1 cellular context compared by ENCODE assay signal in the genomic region with DNA sequence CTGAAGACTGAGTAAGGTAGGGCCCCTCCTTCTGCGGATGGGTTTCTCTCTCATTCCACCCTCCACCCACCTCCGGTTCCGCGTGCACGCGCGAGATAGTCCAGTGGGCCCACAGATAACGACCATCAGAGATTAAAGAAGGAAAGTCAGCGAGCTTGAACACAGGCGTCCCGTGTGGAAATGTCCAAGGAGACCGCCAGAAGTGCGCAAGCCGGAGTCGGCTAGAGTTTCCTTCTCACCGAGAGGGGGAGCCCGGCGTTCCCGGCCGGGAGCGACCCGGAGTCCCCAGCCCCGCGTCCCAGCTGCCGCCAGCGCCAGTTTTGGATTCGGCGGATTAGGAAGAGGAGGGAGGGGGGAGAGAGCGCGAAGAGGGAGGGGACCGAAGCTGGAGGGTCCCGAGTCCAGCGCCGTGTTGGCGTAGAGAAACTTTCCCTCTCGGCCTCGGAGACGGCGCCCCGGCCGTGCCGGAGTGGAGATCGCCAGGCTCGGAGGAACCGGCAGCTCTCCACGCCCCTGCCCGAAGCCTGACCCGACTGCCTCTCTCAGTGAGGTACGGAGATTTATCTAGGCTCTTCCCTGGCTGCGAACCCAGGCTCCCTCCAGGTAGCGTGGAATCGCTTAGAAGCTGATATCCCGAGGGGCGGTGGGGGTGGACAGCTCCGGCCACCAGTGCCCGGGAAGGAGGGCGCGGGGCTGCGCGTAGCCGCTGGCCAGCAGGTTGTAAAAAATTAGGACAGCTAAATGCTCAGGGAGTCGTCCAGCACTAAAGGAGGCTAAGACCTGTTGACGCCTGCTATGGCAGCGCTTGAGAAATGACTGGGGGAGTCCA.
TF ChIP-seq lines count a peak whose summit lies in the region.

A gene with protein sequence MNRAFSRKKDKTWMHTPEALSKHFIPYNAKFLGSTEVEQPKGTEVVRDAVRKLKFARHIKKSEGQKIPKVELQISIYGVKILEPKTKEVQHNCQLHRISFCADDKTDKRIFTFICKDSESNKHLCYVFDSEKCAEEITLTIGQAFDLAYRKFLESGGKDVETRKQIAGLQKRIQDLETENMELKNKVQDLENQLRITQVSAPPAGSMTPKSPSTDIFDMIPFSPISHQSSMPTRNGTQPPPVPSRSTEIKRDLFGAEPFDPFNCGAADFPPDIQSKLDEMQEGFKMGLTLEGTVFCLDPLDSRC (plus strand): TSS at position 258 of the 829 bp plus-strand sequence. CDS start 185,829 bp downstream, outside the sequence.

TF ChIP-seq in K562, 482 proteins besides CTCF, POLR2A, EP300 and RAD21 (continued from another document and continues in another):
- TF ChIP-seq ARID3B (CRISPR knock-in tag; IDR thresholded peaks at IDR 0.05; ENCODE audit: borderline replicate concordance) (no peak), NUFIP1 (IDR thresholded peaks at IDR 0.05; ENCODE audit: partially characterized antibody) (no peak), EZH2 (IDR thresholded peaks at IDR 0.05; ENCODE audit: borderline replicate concordance, low read depth, low read length) (no peak), ETV1 (tag; conservative IDR thresholded peaks at IDR 0.05; ENCODE audit: low read depth) (no peak), PCBP1 (IDR thresholded peaks at IDR 0.05; ENCODE audit: low read depth, low read length, poor library complexity, severe bottlenecking) (no peak), ZC3H8 (IDR thresholded peaks at IDR 0.05) (no peak), ZNF311 (CRISPR knock-in tag; IDR thresholded peaks at IDR 0.05) (no peak), NELFE (IDR thresholded peaks at IDR 0.05; ENCODE audit: insufficient read depth, insufficient read length) (no peak), FOSL1 (tag; conservative IDR thresholded peaks at IDR 0.05) (no peak), BRD4 (IDR thresholded peaks at IDR 0.05) (no peak), CTBP1 (IDR thresholded peaks at IDR 0.05; ENCODE audit: borderline replicate concordance) (peak; percentile 49; the same call in 1 of the 2 replicates), HDAC1 (IDR thresholded peaks at IDR 0.05) (peak in 1 of 2 experiments; percentile 82; a peak in 1 of 4 replicates), CBX5 (IDR thresholded peaks at IDR 0.05; ENCODE audit: borderline replicate concordance, low read depth) (no peak), REST (CRISPR knock-in tag; IDR thresholded peaks at IDR 0.05; ENCODE audit: low read depth) (0 out of 2 replicates have a peak, but pooled peaks have one; percentile 53), NR2C2 (CRISPR knock-in tag; IDR thresholded peaks at IDR 0.05) (no peak), NR2C2 (tag; IDR thresholded peaks at IDR 0.05) (no peak), ESRRA (IDR thresholded peaks at IDR 0.05; ENCODE audit: borderline replicate concordance, low read depth) (peak; percentile 37; the same call in 1 of the 2 replicates), DACH1 (IDR thresholded peaks at IDR 0.05; ENCODE audit: partially characterized antibody) (no peak), PRPF4 (IDR thresholded peaks at IDR 0.05; ENCODE audit: insufficient read depth, low read depth, low read length, poor library complexity, severe bottlenecking) (no peak), ZNF263 (CRISPR knock-in tag; IDR thresholded peaks at IDR 0.05; ENCODE audit: borderline replicate concordance) (no peak), HDAC8 (tag; IDR thresholded peaks at IDR 0.05) (no peak), CC2D1A (IDR thresholded peaks at IDR 0.05) (no peak), RHOXF2B (CRISPR knock-in tag; conservative IDR thresholded peaks at IDR 0.05) (no peak), SRF (CRISPR knock-in tag; IDR thresholded peaks at IDR 0.05) (no peak), BRD9 (IDR thresholded peaks at IDR 0.05; ENCODE audit: low read depth, partially characterized antibody) (no peak), ELF4 (CRISPR knock-in tag; IDR thresholded peaks at IDR 0.05) (no peak), ATF1 (CRISPR knock-in tag; IDR thresholded peaks at IDR 0.05) (no peak), ATF1 (tag; IDR thresholded peaks at IDR 0.05) (no peak)
- TF ChIP-seq, protein P1, sequence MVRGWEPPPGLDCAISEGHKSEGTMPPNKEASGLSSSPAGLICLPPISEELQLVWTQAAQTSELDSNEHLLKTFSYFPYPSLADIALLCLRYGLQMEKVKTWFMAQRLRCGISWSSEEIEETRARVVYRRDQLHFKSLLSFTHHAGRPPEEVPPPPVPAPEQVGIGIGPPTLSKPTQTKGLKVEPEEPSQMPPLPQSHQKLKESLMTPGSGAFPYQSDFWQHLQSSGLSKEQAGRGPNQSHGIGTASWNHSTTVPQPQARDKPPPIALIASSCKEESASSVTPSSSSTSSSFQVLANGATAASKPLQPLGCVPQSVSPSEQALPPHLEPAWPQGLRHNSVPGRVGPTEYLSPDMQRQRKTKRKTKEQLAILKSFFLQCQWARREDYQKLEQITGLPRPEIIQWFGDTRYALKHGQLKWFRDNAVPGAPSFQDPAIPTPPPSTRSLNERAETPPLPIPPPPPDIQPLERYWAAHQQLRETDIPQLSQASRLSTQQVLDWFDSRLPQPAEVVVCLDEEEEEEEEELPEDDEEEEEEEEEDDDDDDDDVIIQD (CRISPR knock-in tag; IDR thresholded peaks at IDR 0.05), result no peak
- TF ChIP-seq, protein P2, sequence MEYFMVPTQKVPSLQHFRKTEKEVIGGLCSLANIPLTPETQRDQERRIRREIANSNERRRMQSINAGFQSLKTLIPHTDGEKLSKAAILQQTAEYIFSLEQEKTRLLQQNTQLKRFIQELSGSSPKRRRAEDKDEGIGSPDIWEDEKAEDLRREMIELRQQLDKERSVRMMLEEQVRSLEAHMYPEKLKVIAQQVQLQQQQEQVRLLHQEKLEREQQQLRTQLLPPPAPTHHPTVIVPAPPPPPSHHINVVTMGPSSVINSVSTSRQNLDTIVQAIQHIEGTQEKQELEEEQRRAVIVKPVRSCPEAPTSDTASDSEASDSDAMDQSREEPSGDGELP (CRISPR knock-in tag; IDR thresholded peaks at IDR 0.05; ENCODE audit: borderline replicate concordance), result peak; percentile 72; the same call in 1 of the 2 replicates
- TF ChIP-seq, protein P3, sequence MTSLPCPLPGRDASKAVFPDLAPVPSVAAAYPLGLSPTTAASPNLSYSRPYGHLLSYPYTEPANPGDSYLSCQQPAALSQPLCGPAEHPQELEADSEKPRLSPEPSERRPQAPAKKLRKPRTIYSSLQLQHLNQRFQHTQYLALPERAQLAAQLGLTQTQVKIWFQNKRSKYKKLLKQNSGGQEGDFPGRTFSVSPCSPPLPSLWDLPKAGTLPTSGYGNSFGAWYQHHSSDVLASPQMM (CRISPR knock-in tag; IDR thresholded peaks at IDR 0.05), result no peak
- TF ChIP-seq, protein P4, sequence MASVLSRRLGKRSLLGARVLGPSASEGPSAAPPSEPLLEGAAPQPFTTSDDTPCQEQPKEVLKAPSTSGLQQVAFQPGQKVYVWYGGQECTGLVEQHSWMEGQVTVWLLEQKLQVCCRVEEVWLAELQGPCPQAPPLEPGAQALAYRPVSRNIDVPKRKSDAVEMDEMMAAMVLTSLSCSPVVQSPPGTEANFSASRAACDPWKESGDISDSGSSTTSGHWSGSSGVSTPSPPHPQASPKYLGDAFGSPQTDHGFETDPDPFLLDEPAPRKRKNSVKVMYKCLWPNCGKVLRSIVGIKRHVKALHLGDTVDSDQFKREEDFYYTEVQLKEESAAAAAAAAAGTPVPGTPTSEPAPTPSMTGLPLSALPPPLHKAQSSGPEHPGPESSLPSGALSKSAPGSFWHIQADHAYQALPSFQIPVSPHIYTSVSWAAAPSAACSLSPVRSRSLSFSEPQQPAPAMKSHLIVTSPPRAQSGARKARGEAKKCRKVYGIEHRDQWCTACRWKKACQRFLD (CRISPR knock-in tag; IDR thresholded peaks at IDR 0.05), result no peak
- TF ChIP-seq, protein P5, sequence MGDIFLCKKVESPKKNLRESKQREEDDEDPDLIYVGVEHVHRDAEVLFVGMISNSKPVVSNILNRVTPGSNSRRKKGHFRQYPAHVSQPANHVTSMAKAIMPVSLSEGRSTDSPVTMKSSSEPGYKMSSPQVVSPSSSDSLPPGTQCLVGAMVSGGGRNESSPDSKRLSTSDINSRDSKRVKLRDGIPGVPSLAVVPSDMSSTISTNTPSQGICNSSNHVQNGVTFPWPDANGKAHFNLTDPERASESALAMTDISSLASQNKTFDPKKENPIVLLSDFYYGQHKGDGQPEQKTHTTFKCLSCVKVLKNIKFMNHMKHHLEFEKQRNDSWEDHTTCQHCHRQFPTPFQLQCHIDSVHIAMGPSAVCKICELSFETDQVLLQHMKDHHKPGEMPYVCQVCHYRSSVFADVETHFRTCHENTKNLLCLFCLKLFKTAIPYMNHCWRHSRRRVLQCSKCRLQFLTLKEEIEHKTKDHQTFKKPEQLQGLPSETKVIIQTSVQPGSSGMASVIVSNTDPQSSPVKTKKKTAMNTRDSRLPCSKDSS (IDR thresholded peaks at IDR 0.05; ENCODE audit: low read depth, partially characterized antibody), result no peak
